8 cellular contexts compared by ENCODE assay signal in genomic region chr1:156356875-156357534, GRCh38. TPM values are rescaled to one million over a fixed set of nuclear protein-coding genes. Genes with fewer than 3 reads are reported as not detected.
A peak's percentile ranks its signal among the peaks of the same experiment; 100 is the strongest.
DNase-seq lines count a peak whose midpoint lies in the region; ATAC-seq and TF ChIP-seq lines count a peak whose summit lies in the region.

No MANE protein-coding gene starts in this region.

- no TSS peak for BruUV-seq in HCT116 (replicated peaks; lab: Mats Ljungman, UMichigan)

- H3K27ac Mint-ChIP-seq in CD8-positive, alpha-beta memory T cell, result peak overlapping the region in 1 of 8 donors; percentile 78
- H3K27ac Mint-ChIP-seq in activated CD8-positive, alpha-beta T cell treated with anti-CD3 and anti-CD28 coated beads for 36 hours, result no peak overlapping the region

- TF ChIP-seq RAD21 in HCT116 (IDR thresholded peaks at IDR 0.05; ENCODE audit: low read depth) (peak; percentile 73), neural cell (conservative IDR thresholded peaks at IDR 0.05) (peak; percentile 40)

- H3K4me3 ChIP-seq in CD8-positive, alpha-beta memory T cell (ENCODE audit: low read length), result no peak overlapping the region
- peak overlapping the region; percentile 30 to 43 for H3K4me3 ChIP-seq in HCT116 (replicated peaks in 1 of 2; ENCODE audit: low read depth in 1 of 2, low read length in 2 of 2)
- H3K4me3 ChIP-seq in epithelial cell of proximal tubule (ENCODE audit: low read depth, low read length), result no peak overlapping the region
- no peak overlapping the region for H3K4me3 ChIP-seq in neural cell (ENCODE audit: low read length)
- no peak overlapping the region for H3K4me3 ChIP-seq in transverse colon

- TF ChIP-seq CTCF in HCT116 (IDR thresholded peaks at IDR 0.05 in 2 of 3, conservative IDR thresholded peaks at IDR 0.05 in 1 of 3; ENCODE audit: borderline replicate concordance in 1 of 3, insufficient read depth in 1 of 3, low read depth in 2 of 3, low read length in 2 of 3) (peak; percentile 88 to 97 (median 95)), epithelial cell of proximal tubule (conservative IDR thresholded peaks at IDR 0.05; ENCODE audit: low read depth, low read length) (peak; percentile 85), neural cell (IDR thresholded peaks at IDR 0.05; ENCODE audit: poor library complexity, severe bottlenecking) (peak; percentile 73), transverse colon (IDR thresholded peaks at IDR 0.05) (peak; percentile 47 to 82 (median 58))
- peak; percentile 84 for TF ChIP-seq CTCF in activated CD8-positive, alpha-beta T cell treated with anti-CD3 and anti-CD28 coated beads for 36 hours (IDR thresholded peaks at IDR 0.05)

- no peaks in the 10 kb centered on the region for H3K9me3 Mint-ChIP-seq in CD8-positive, alpha-beta memory T cell
- H3K9me3 Mint-ChIP-seq in activated CD8-positive, alpha-beta T cell treated with anti-CD3 and anti-CD28 coated beads for 36 hours, result no peaks in the 10 kb centered on the region

- in situ Hi-C loops in transverse colon (cut with MboI; ENCODE audit: low pct_ligation_motif_present in 1 of 4, low pct_unique_long_range_greater_than_20kb in 1 of 4, low sequenced_read_pairs in 3 of 4), result no loop called here

- TF ChIP-seq POLR2A in HCT116 (IDR thresholded peaks at IDR 0.05; ENCODE audit: borderline replicate concordance, extremely low read depth, insufficient read depth, insufficient read length) (no peak), transverse colon (IDR thresholded peaks at IDR 0.05) (no peak)

- H3K9ac ChIP-seq in HCT116 (ENCODE audit: low read length), result peak overlapping the region; percentile 34; the same call in 1 of the 2 replicates
- H3K9ac ChIP-seq in neural cell (ENCODE audit: low read length), result no peak overlapping the region

- H3K27ac ChIP-seq in CD8-positive, alpha-beta memory T cell (ENCODE audit: low read depth, low read length), result no peak overlapping the region
- H3K27ac ChIP-seq in HCT116 (ENCODE audit: low read depth, low read length), result no peak overlapping the region
- H3K27ac ChIP-seq in neural cell (ENCODE audit: low read length), result no peak overlapping the region
- no peak overlapping the region for H3K27ac ChIP-seq in transverse colon

- H3K79me2 ChIP-seq in HCT116 (ENCODE audit: insufficient read depth, low read length) (no peaks in the 10 kb centered on the region), neural cell (replicated peaks; ENCODE audit: insufficient read depth, low read length) (no peaks in the 10 kb centered on the region)

- H3K4me2 ChIP-seq in HCT116 (ENCODE audit: low read length) (peak overlapping the region; percentile 79), neural cell (ENCODE audit: low read length) (no peak overlapping the region)

- ATAC-seq in HCT116, result peak; percentile 96
- peak; percentile 100 for ATAC-seq in activated CD8-positive, alpha-beta T cell treated with anti-CD3 and anti-CD28 coated beads for 36 hours
- no peak for ATAC-seq in HG03097 (IDR thresholded peaks at IDR 0.05; ENCODE audit: low FRiP score, unreplicated experiment)

- H3K4me1 ChIP-seq in CD8-positive, alpha-beta memory T cell (ENCODE audit: insufficient read depth, low read length), result peaks cover 7% of the 10 kb centered on the region
- peaks cover 13 to 17% of the 10 kb centered on the region in 2 experiments; a peak in 3 of 4 replicates for H3K4me1 ChIP-seq in HCT116 (ENCODE audit: control insufficient read depth in 1 of 2, insufficient read depth in 2 of 2, low read length in 2 of 2)
- H3K4me1 ChIP-seq in transverse colon, result peaks cover 0 to 5% (median 0%) of the 10 kb centered on the region in 4 donors

- POLR2A ChIA-PET in CD8-positive, alpha-beta memory T cell (lab: Charles Lee), result no interaction called here
- POLR2A ChIA-PET in HCT116 (lab: Charles Lee), result no interaction called here
- POLR2A ChIA-PET in activated CD8-positive, alpha-beta T cell treated with anti-CD3 and anti-CD28 coated beads for 36 hours (lab: Charles Lee), result no interaction called here

- no peak for TF ChIP-seq EP300 in neural cell (conservative IDR thresholded peaks at IDR 0.05; ENCODE audit: poor library complexity, severe bottlenecking)
- TF ChIP-seq EP300 in transverse colon (IDR thresholded peaks at IDR 0.05; ENCODE audit: low read depth), result no peak

- H3K27me3 ChIP-seq in CD8-positive, alpha-beta memory T cell (ENCODE audit: insufficient read depth, low read length, poor library complexity, severe bottlenecking), result peaks cover 10% of the 10 kb centered on the region
- H3K27me3 ChIP-seq in HCT116 (ENCODE audit: insufficient read depth, low read length) (no peaks in the 10 kb centered on the region), neural cell (ENCODE audit: insufficient read depth, low read depth, low read length) (no peaks in the 10 kb centered on the region), transverse colon (peaks cover 42% of the 10 kb centered on the region)

- intact Hi-C loops in HCT116 (cut with micrococcal nuclease), result loop anchor here (1.0 to 2.0 kb wide), 2 partner anchors 18 to 88 kb away; partner anchors contain the start of genes CCT3 and TSACC
- intact Hi-C loops in activated CD8-positive, alpha-beta T cell treated with anti-CD3 and anti-CD28 coated beads for 36 hours (cut with micrococcal nuclease), result no loop called here
- intact Hi-C loops in transverse colon (cut with DNase I; ENCODE audit: low total_unique reads), result no loop called here

- H3K27me3 Mint-ChIP-seq in CD8-positive, alpha-beta memory T cell, result peaks cover 3 to 58% of the 10 kb centered on the region in 2 donors
- H3K27me3 Mint-ChIP-seq in activated CD8-positive, alpha-beta T cell treated with anti-CD3 and anti-CD28 coated beads for 36 hours, result peaks cover 19% of the 10 kb centered on the region

- H3K9me2 ChIP-seq in HCT116 (ENCODE audit: insufficient read depth) (no peaks in the 10 kb centered on the region), neural cell (ENCODE audit: insufficient read depth, low read length) (no peaks in the 10 kb centered on the region)

- no peaks in the 10 kb centered on the region for H3K36me3 ChIP-seq in CD8-positive, alpha-beta memory T cell (ENCODE audit: insufficient read depth, low read length)
- H3K36me3 ChIP-seq in HCT116 (ENCODE audit: control insufficient read depth in 1 of 2, insufficient read depth in 2 of 2, low read length in 2 of 2), result no peaks in the 10 kb centered on the region
- H3K36me3 ChIP-seq in neural cell (ENCODE audit: insufficient read depth, low read length), result no peaks in the 10 kb centered on the region
- no peaks in the 10 kb centered on the region for H3K36me3 ChIP-seq in transverse colon

- H4K20me1 ChIP-seq in HCT116 (ENCODE audit: insufficient read depth) (no peaks in the 10 kb centered on the region), neural cell (ENCODE audit: insufficient read depth) (no peaks in the 10 kb centered on the region)

- RAD21 ChIA-PET in HCT116 (lab: Charles Lee; ENCODE audit: low non-redundant PET in 1 of 2, low total read pairs in 2 of 2, uncharacterized antibody in 2 of 2, unreplicated experiment in 2 of 2), result interaction anchor here in 1 of 2 experiments (0.7 kb wide), 1 partner anchor 132 kb away, joined by 3 read pairs; no protein-coding TSS in a partner anchor

- H3K36me3 Mint-ChIP-seq in CD8-positive, alpha-beta memory T cell, result no peaks in the 10 kb centered on the region
- no peaks in the 10 kb centered on the region for H3K36me3 Mint-ChIP-seq in activated CD8-positive, alpha-beta T cell treated with anti-CD3 and anti-CD28 coated beads for 36 hours (ENCODE audit: low read depth)

- H3K4me1 Mint-ChIP-seq in CD8-positive, alpha-beta memory T cell, result peaks cover 0 to 8% (median 6%) of the 10 kb centered on the region in 3 donors
- H3K4me1 Mint-ChIP-seq in activated CD8-positive, alpha-beta T cell treated with anti-CD3 and anti-CD28 coated beads for 36 hours (ENCODE audit: low read depth), result peaks cover 8% of the 10 kb centered on the region

- H2AFZ ChIP-seq in HCT116 (ENCODE audit: low read depth, low read length, poor library complexity, severe bottlenecking) (peak overlapping the region; percentile 58), neural cell (ENCODE audit: low read depth, low read length) (no peak overlapping the region)

- CTCF ChIA-PET in CD8-positive, alpha-beta memory T cell (lab: Charles Lee), result interaction anchor here (0.9 to 1.1 kb wide), 2 partner anchors 84 to 133 kb away, joined by 3 to 4 read pairs; no protein-coding TSS in a partner anchor
- CTCF ChIA-PET in HCT116 (lab: Charles Lee), result interaction anchor here (0.5 to 0.8 kb wide), 2 partner anchors 28 to 97 kb away, joined by 3 to 4 read pairs; no protein-coding TSS in a partner anchor
- CTCF ChIA-PET in activated CD8-positive, alpha-beta T cell treated with anti-CD3 and anti-CD28 coated beads for 36 hours (lab: Charles Lee), result interaction anchor here (0.7 to 7.4 kb wide), 8 partner anchors 9 to 89 kb away, joined by 3 to 70 read pairs (median 6); no protein-coding TSS in a partner anchor

- peak; percentile 30 to 68 (median 48) for DNase-seq in CD8-positive, alpha-beta memory T cell
- peak; percentile 69 for DNase-seq in HCT116 (ENCODE audit: low read depth, low spot score)
- DNase-seq in NCI-H2196 (lab: John Stamatoyannopoulos, UW; ENCODE audit: unreplicated experiment), result peak; percentile 85
- DNase-seq in activated CD8-positive, alpha-beta T cell treated with anti-CD3 and anti-CD28 coated beads for 36 hours, result peak; percentile 74
- no peak for DNase-seq in epithelial cell of proximal tubule (ENCODE audit: low read depth)
- DNase-seq in transverse colon, result peak; percentile 61

- no peaks in the 10 kb centered on the region for H3K9me3 ChIP-seq in CD8-positive, alpha-beta memory T cell (ENCODE audit: low read length)
- H3K9me3 ChIP-seq in HCT116 (ENCODE audit: control insufficient read depth in 1 of 2, insufficient read depth in 1 of 2, low read depth in 1 of 2, low read length in 2 of 2) (no peaks in the 10 kb centered on the region), neural cell (ENCODE audit: low read length) (no peaks in the 10 kb centered on the region), transverse colon (no peaks in the 10 kb centered on the region)

- 0 to 11% methylated on average over 2 to 22 of the region's 22 CpGs for WGBS in transverse colon (ENCODE audit: low coverage in 1 of 2), 2 donors

- H3F3A ChIP-seq in neural cell (ENCODE audit: insufficient read depth, low read length, poor library complexity, severe bottlenecking), result no peaks in the 10 kb centered on the region

- peak overlapping the region in 1 of 7 donors; percentile 39 for H3K4me3 Mint-ChIP-seq in CD8-positive, alpha-beta memory T cell
- no peak overlapping the region for H3K4me3 Mint-ChIP-seq in activated CD8-positive, alpha-beta T cell treated with anti-CD3 and anti-CD28 coated beads for 36 hours

RNA-seq across cellular contexts. Expression of gene RHBG, which starts 12.0 kb away (rescaled TPM):
- not detected for total RNA-seq in CD8-positive, alpha-beta memory T cell
- not detected for polyA plus RNA-seq in CD8-positive, alpha-beta memory T cell
- total RNA-seq in HCT116 (2021; ENCODE audit: unreplicated experiment), result 5.7 TPM
- 2.1 and 3.0 TPM in 2 replicates for polyA plus RNA-seq in HCT116 (2012)
- total RNA-seq in activated CD8-positive, alpha-beta T cell treated with anti-CD3 and anti-CD28 coated beads for 36 hours, result not detected
- total RNA-seq in epithelial cell of proximal tubule, result 0.14 TPM in 1 of 2 replicates, not detected in the other
- polyA plus RNA-seq in neural cell, result not detected in 2 replicates
- not detected in 2 replicates for polyA minus RNA-seq in neural cell
- not detected for total RNA-seq in transverse colon

RNA-seq across cellular contexts. Expression of gene TSACC, which starts 18.7 kb away (rescaled TPM):
- under 1 TPM in 1 of 2 experiments, not detected in 1; 0.53 TPM for total RNA-seq in CD8-positive, alpha-beta memory T cell
- 0.84 TPM for polyA plus RNA-seq in CD8-positive, alpha-beta memory T cell
- total RNA-seq in HCT116 (2021; ENCODE audit: unreplicated experiment), result 1.0 TPM
- 0.86 and 1.3 TPM in 2 replicates for polyA plus RNA-seq in HCT116 (2012)
- under 1 TPM in 1 of 2 experiments, not detected in 1; 0.72 TPM for total RNA-seq in activated CD8-positive, alpha-beta T cell treated with anti-CD3 and anti-CD28 coated beads for 36 hours
- 0.36 and 0.69 TPM in 2 replicates for total RNA-seq in epithelial cell of proximal tubule
- polyA plus RNA-seq in neural cell, result not detected in 2 replicates
- not detected in 2 replicates for polyA minus RNA-seq in neural cell
- not detected for total RNA-seq in transverse colon

RNA-seq across cellular contexts. Expression of gene CCT3, which starts 18.9 kb away (rescaled TPM):
- total RNA-seq in CD8-positive, alpha-beta memory T cell, result 100 to 1,000 TPM; 526 to 528 TPM
- polyA plus RNA-seq in CD8-positive, alpha-beta memory T cell, result 199 TPM
- total RNA-seq in HCT116 (2021; ENCODE audit: unreplicated experiment) (619 TPM), epithelial cell of proximal tubule (358 and 726 TPM in 2 replicates), transverse colon (100 to 1,000 TPM in 2 of 4 donors, 10 to 100 TPM in 2; 55.1 to 145 (median 90.7) TPM)
- 424 and 502 TPM in 2 replicates for polyA plus RNA-seq in HCT116 (2012)
- 100 to 1,000 TPM; 379 to 388 TPM for total RNA-seq in activated CD8-positive, alpha-beta T cell treated with anti-CD3 and anti-CD28 coated beads for 36 hours
- polyA plus RNA-seq in neural cell, result 288 and 326 TPM in 2 replicates
- 286 and 301 TPM in 2 replicates for polyA minus RNA-seq in neural cell

RNA-seq across cellular contexts. Expression of gene VHLL, which starts 57.9 kb away (rescaled TPM):
- total RNA-seq in CD8-positive, alpha-beta memory T cell, result under 1 TPM in 1 of 2 experiments, not detected in 1; 0.35 TPM
- not detected for polyA plus RNA-seq in CD8-positive, alpha-beta memory T cell
- not detected for total RNA-seq in HCT116 (2021; ENCODE audit: unreplicated experiment)
- not detected in 2 replicates for polyA plus RNA-seq in HCT116 (2012)
- under 1 TPM in 1 of 2 experiments, not detected in 1; 0.43 TPM for total RNA-seq in activated CD8-positive, alpha-beta T cell treated with anti-CD3 and anti-CD28 coated beads for 36 hours
- total RNA-seq in epithelial cell of proximal tubule, result not detected in 2 replicates
- polyA plus RNA-seq in neural cell, result 1.4 and 1.8 TPM in 2 replicates
- polyA minus RNA-seq in neural cell, result 2.2 and 2.9 TPM in 2 replicates
- total RNA-seq in transverse colon, result not detected

Comparison
In these comparisons a context has a peak if more than half of its experiments do, and no peak if none do; other contexts are left out.
1. H3K4me3 ChIP-seq: peak in HCT116 (2 of 2); none in CD8-positive, alpha-beta memory T cell (single experiment), epithelial cell of proximal tubule (single experiment), neural cell (single experiment) and transverse colon (0 of 4).
2. Peak in every context shown above with its lines, with median percentiles within 50 percentile points of each other: CTCF ChIP-seq.